In the genomic region with DNA sequence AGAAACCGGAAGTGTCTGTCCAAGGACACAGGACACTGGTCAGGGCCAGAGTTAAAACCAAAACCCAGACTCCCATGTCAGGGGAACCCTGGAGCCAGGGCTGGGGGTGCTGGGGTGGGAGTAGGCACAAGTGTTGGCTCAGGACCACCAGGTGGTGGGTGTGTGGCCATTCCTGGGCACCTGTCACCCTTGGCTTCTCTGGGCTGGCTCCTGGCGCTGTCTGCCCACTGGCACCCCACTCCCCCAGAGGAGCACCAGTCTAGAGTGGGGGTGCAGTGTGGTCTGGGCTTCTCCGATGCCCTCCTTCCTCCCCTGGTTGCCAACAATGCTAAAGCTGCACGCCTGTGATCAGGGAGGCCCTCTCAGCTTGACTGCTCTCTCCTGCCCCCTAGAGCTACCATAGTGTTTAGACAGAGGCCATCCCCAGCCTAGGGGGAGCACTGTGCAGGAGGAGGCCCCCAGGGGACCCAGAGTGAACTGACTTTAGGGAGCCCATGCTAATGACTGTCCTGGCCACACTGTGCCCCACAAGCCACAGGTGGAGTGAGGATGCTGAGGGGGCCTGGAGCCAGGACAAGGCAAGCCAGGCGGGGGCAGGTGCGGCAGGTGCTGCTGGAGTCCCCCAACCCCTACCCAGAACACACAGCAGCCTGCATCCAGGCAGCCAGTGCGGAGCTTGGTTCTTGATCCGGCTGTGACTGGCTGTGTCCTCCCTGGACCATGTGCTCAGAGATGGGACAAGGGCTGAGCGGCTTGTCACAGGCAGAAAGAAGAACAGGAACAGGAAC, we compare ENCODE assay signal across 9 cellular contexts. TPM values are rescaled to one million over a fixed set of nuclear protein-coding genes. Genes with fewer than 3 reads are reported as not detected.
A peak's percentile ranks its signal among the peaks of the same experiment; 100 is the strongest.
DNase-seq lines count a peak whose midpoint lies in the region; ATAC-seq, FAIRE-seq and TF ChIP-seq lines count a peak whose summit lies in the region.
"Had no signal": no experiment of that assay in that cellular context is flagged by ENCODE, and none has a peak within 500 bp of the region (broad histone marks: within the 10 kb centered on the region; RNA-seq: fewer than 3 reads in every experiment).

No MANE protein-coding gene starts in this region.

- peak; percentile 61 for ATAC-seq in HG03565 (IDR thresholded peaks at IDR 0.05; ENCODE audit: unreplicated experiment)

- no peak overlapping the region for H3K27ac ChIP-seq in VCaP

- FAIRE-seq in GM19239 (lab: Jason Lieb, UNC) = no peak

- H3K4me3 ChIP-seq in fibroblast of villous mesenchyme (ENCODE audit: low read depth, low read length) = no peak overlapping the region
- H3K4me3 ChIP-seq: skin epidermis had no signal

- TF ChIP-seq CTCF in VCaP (conservative IDR thresholded peaks at IDR 0.05) (peak; percentile 57), fibroblast of villous mesenchyme (IDR thresholded peaks at IDR 0.05; ENCODE audit: insufficient read depth, low read depth, low read length) (peak; percentile 48)

- peak; percentile 67 for DNase-seq in DMS53 (lab: John Stamatoyannopoulos, UW)
- DNase-seq in DMS53 treated with DMSO at 0.1 percent for 48 hours (lab: John Stamatoyannopoulos, UW; ENCODE audit: unreplicated experiment) = no peak
- peak; percentile 67 for DNase-seq in GM19239 (ENCODE audit: insufficient read length, low spot score)
- DNase-seq in fibroblast of villous mesenchyme (ENCODE audit: low read depth) = no peak
- peak; percentile 37 for DNase-seq in retina
- DNase-seq in GF-D8 (lab: John Stamatoyannopoulos, UW) = no peak

RNA-seq across cellular contexts. Expression of a gene that starts 11.0 kb away (rescaled TPM):
- under 0.01 TPM in 2 replicates for total RNA-seq in fibroblast of villous mesenchyme

Comparison
In these comparisons a context has a peak if more than half of its experiments do, and no peak if none do; other contexts are left out.
1. DNase-seq: peak in DMS53 (single experiment), GM19239 (single experiment) and retina (single experiment); none in DMS53 treated with DMSO at 0.1 percent for 48 hours (single experiment), fibroblast of villous mesenchyme (single experiment) and GF-D8 (single experiment).